ENCODE assay signal across 7 cellular contexts in genomic region chr12:93563807-93564538, GRCh38. TPM values are rescaled to one million over a fixed set of nuclear protein-coding genes. Genes with fewer than 3 reads are reported as not detected.
DNase-seq lines count a peak whose midpoint lies in the region; TF ChIP-seq lines count a peak whose summit lies in the region.

No MANE protein-coding gene starts in this region.

- in situ Hi-C loops in brain microvascular endothelial cell (cut with HindIII; ENCODE audit: low pct_ligation_motif_present, low sequenced_read_pairs) = loop anchor here (25.0 kb wide), 1 partner anchor 523 kb away; no protein-coding TSS in a partner anchor

- H3K9me3 Mint-ChIP-seq in neural crest cell = peaks cover 9% of the 10 kb centered on the region

- DNase-seq in HuH-7 (ENCODE audit: low spot score) (peak; percentile 75), brain microvascular endothelial cell (no peak), neural crest cell (ENCODE audit: low read depth, low spot score) (no peak), OCI-M2 (lab: John Stamatoyannopoulos, UW; ENCODE audit: unreplicated experiment) (no peak), RKO (ENCODE audit: low spot score) (no peak), activated T-cell treated with anti-CD3 and anti-CD28 coated beads for 4 hours (no peak)

- TF ChIP-seq CTCF in GM12872 (IDR thresholded peaks at IDR 0.05; ENCODE audit: insufficient read depth, low read depth, low read length) = peak; percentile 39; the same call in 1 of the 3 replicates
- TF ChIP-seq CTCF in brain microvascular endothelial cell (IDR thresholded peaks at IDR 0.05; ENCODE audit: low read depth, low read length, missing control alignments) = peak; percentile 69
- TF ChIP-seq CTCF in neural crest cell (conservative IDR thresholded peaks at IDR 0.05) = peak; percentile 26

- no peak overlapping the region for H3K27ac Mint-ChIP-seq in neural crest cell (ENCODE audit: unreplicated experiment)

- H3K4me3 Mint-ChIP-seq in neural crest cell = peak overlapping the region; percentile 50

- H3K36me3 ChIP-seq in brain microvascular endothelial cell (replicated peaks) = no peaks in the 10 kb centered on the region

- H3K27me3 ChIP-seq in brain microvascular endothelial cell (replicated peaks) = no peaks in the 10 kb centered on the region

- no peak overlapping the region for H3K4me3 ChIP-seq in brain microvascular endothelial cell (ENCODE audit: low read depth, low read length)

- no peak overlapping the region for H3K27ac ChIP-seq in brain microvascular endothelial cell

- H3K27me3 Mint-ChIP-seq in neural crest cell (ENCODE audit: low read depth) = no peaks in the 10 kb centered on the region

- H3K4me1 Mint-ChIP-seq in neural crest cell = peaks cover 5% of the 10 kb centered on the region

- H3K36me3 Mint-ChIP-seq in neural crest cell (ENCODE audit: low read depth) = peaks cover 33% of the 10 kb centered on the region

RNA-seq across cellular contexts. Expression of gene SOCS2, which starts 8.5 kb away (rescaled TPM):
- total RNA-seq in neural crest cell = 53.5 and 56.4 TPM in 2 replicates
